Comparison of ENCODE assay signal across 1 cellular context in genomic region chr7:17507717-17508116, GRCh38.
TF ChIP-seq lines count a peak whose summit lies in the region.

No MANE protein-coding gene starts in this region.

TF ChIP-seq in IMR-90, 13 proteins besides CTCF, POLR2A, EP300 and RAD21 (continued from another document):
- TF ChIP-seq ELK1 (IDR thresholded peaks at IDR 0.05; ENCODE audit: borderline replicate concordance, low read depth, low read length) (no peak), MXI1 (IDR thresholded peaks at IDR 0.05; ENCODE audit: borderline replicate concordance, low read depth, low read length) (no peak), RCOR1 (IDR thresholded peaks at IDR 0.05; ENCODE audit: insufficient replicate concordance, low read length) (no peak), SMC3 (IDR thresholded peaks at IDR 0.05; ENCODE audit: low read depth, low read length) (no peak)
